Comparison of ENCODE assay signal across 9 cellular contexts in genomic region chr1:160777486-160778089, GRCh38. TPM values are rescaled to one million over a fixed set of nuclear protein-coding genes. Genes with fewer than 3 reads are reported as not detected.
A peak's percentile ranks its signal among the peaks of the same experiment; 100 is the strongest.
DNase-seq lines count a peak whose midpoint lies in the region; ATAC-seq lines count a peak whose summit lies in the region.
"Had no signal": no experiment of that assay in that cellular context is flagged by ENCODE, and none has a peak within 500 bp of the region (broad histone marks: within the 10 kb centered on the region; RNA-seq: fewer than 3 reads in every experiment).

No MANE protein-coding gene starts in this region.

- peak; percentile 52 for ATAC-seq in activated CD8-positive, alpha-beta memory T cell treated with anti-CD3 and anti-CD28 coated beads, Interleukin-2, amount 10 ng/mL, durations not matched to agents 7 days and 5 days
- peak; percentile 76 for ATAC-seq in activated CD8-positive, alpha-beta T cell treated with anti-CD3 and anti-CD28 coated beads, Interleukin-2, amount 10 ng/mL, durations not matched to agents 7 days and 5 days
- ATAC-seq in stimulated activated naive CD8-positive, alpha-beta T cell treated with anti-CD3 and anti-CD28 coated beads, Interleukin-15, amount 100 ng/mL, for 72 hours, result peak; percentile 35
- ATAC-seq in HG03521 (IDR thresholded peaks at IDR 0.05; ENCODE audit: unreplicated experiment), result no peak

- H3K36me3 Mint-ChIP-seq in activated CD8-positive, alpha-beta memory T cell treated with anti-CD3 and anti-CD28 coated beads, Interleukin-2, amount 10 ng/mL, durations not matched to agents 7 days and 5 days, result no peaks in the 10 kb centered on the region
- H3K36me3 Mint-ChIP-seq in activated CD8-positive, alpha-beta T cell treated with anti-CD3 and anti-CD28 coated beads, Interleukin-2, amount 10 ng/mL, durations not matched to agents 7 days and 5 days (ENCODE audit: low read depth), result no peaks in the 10 kb centered on the region
- H3K36me3 Mint-ChIP-seq: activated naive CD4-positive, alpha-beta T cell treated with anti-CD3 and anti-CD28 coated beads, Interleukin-2, amount 50 U/mL, for 72 hours had no signal

- no peaks in the 10 kb centered on the region for H3K9me3 Mint-ChIP-seq in activated CD8-positive, alpha-beta memory T cell treated with anti-CD3 and anti-CD28 coated beads, Interleukin-2, amount 10 ng/mL, durations not matched to agents 7 days and 5 days (ENCODE audit: low read depth)
- no peaks in the 10 kb centered on the region for H3K9me3 Mint-ChIP-seq in activated CD8-positive, alpha-beta T cell treated with anti-CD3 and anti-CD28 coated beads, Interleukin-2, amount 10 ng/mL, durations not matched to agents 7 days and 5 days (ENCODE audit: insufficient read depth)
- no peaks in the 10 kb centered on the region for H3K9me3 Mint-ChIP-seq in stimulated activated naive CD8-positive, alpha-beta T cell treated with anti-CD3 and anti-CD28 coated beads, Interleukin-15, amount 100 ng/mL, for 72 hours
- H3K9me3 Mint-ChIP-seq: activated naive CD4-positive, alpha-beta T cell treated with anti-CD3 and anti-CD28 coated beads, Interleukin-2, amount 50 U/mL, for 72 hours had no signal

- CTCF ChIA-PET in activated CD8-positive, alpha-beta memory T cell treated with anti-CD3 and anti-CD28 coated beads, Interleukin-2, amount 10 ng/mL, durations not matched to agents 7 days and 5 days (lab: Charles Lee), result interaction anchor here (0.5 to 9.1 kb wide), 39 partner anchors 9 to 390 kb away, joined by 3 to 174 read pairs (median 5); partner anchors contain the start of genes CD244, CD48, ITLN1 and ITLN2
- CTCF ChIA-PET in activated CD8-positive, alpha-beta T cell treated with anti-CD3 and anti-CD28 coated beads, Interleukin-2, amount 10 ng/mL, durations not matched to agents 7 days and 5 days (lab: Charles Lee), result interaction anchor here (0.6 to 10.7 kb wide), 39 partner anchors 9 to 320 kb away, joined by 3 to 226 read pairs (median 6); partner anchors contain the start of genes CD48, ITLN2, KLHDC9 and LY9

- peaks cover 28% of the 10 kb centered on the region for H3K4me1 Mint-ChIP-seq in activated CD8-positive, alpha-beta memory T cell treated with anti-CD3 and anti-CD28 coated beads, Interleukin-2, amount 10 ng/mL, durations not matched to agents 7 days and 5 days
- H3K4me1 Mint-ChIP-seq in activated CD8-positive, alpha-beta T cell treated with anti-CD3 and anti-CD28 coated beads, Interleukin-2, amount 10 ng/mL, durations not matched to agents 7 days and 5 days (ENCODE audit: low read depth), result peaks cover 40% of the 10 kb centered on the region
- peaks cover 73% of the 10 kb centered on the region for H3K4me1 Mint-ChIP-seq in stimulated activated naive CD8-positive, alpha-beta T cell treated with anti-CD3 and anti-CD28 coated beads, Interleukin-15, amount 100 ng/mL, for 72 hours

- DNase-seq in activated CD8-positive, alpha-beta memory T cell treated with anti-CD3 and anti-CD28 coated beads, Interleukin-2, amount 10 ng/mL, durations not matched to agents 7 days and 5 days, result peak; percentile 66
- no peak for DNase-seq in activated CD8-positive, alpha-beta memory T cell treated with anti-CD3 and anti-CD28 coated beads for 24 hours
- peak; percentile 20 for DNase-seq in NCI-H2107 (lab: John Stamatoyannopoulos, UW)
- DNase-seq in activated CD8-positive, alpha-beta T cell treated with anti-CD3 and anti-CD28 coated beads, Interleukin-2, amount 10 ng/mL, durations not matched to agents 7 days and 5 days, result peak; percentile 66
- DNase-seq in iPS-NIHi7 (ENCODE audit: extremely low spot score), result peak; percentile 76
- DNase-seq in stimulated activated naive CD8-positive, alpha-beta T cell treated with anti-CD3 and anti-CD28 coated beads, Interleukin-15, amount 100 ng/mL, for 72 hours, result peak in 1 of 2 donors; percentile 47
- DNase-seq in NCI-H446 treated with DMSO at 0.1 percent for 48 hours (lab: John Stamatoyannopoulos, UW), result no peak

- H3K27me3 Mint-ChIP-seq in activated CD8-positive, alpha-beta memory T cell treated with anti-CD3 and anti-CD28 coated beads, Interleukin-2, amount 10 ng/mL, durations not matched to agents 7 days and 5 days, result no peaks in the 10 kb centered on the region
- no peaks in the 10 kb centered on the region for H3K27me3 Mint-ChIP-seq in activated CD8-positive, alpha-beta T cell treated with anti-CD3 and anti-CD28 coated beads, Interleukin-2, amount 10 ng/mL, durations not matched to agents 7 days and 5 days (ENCODE audit: low read depth)
- no peaks in the 10 kb centered on the region for H3K27me3 Mint-ChIP-seq in stimulated activated naive CD8-positive, alpha-beta T cell treated with anti-CD3 and anti-CD28 coated beads, Interleukin-15, amount 100 ng/mL, for 72 hours

- no peak overlapping the region for H3K4me3 Mint-ChIP-seq in activated CD8-positive, alpha-beta memory T cell treated with anti-CD3 and anti-CD28 coated beads, Interleukin-2, amount 10 ng/mL, durations not matched to agents 7 days and 5 days
- no peak overlapping the region for H3K4me3 Mint-ChIP-seq in activated CD8-positive, alpha-beta T cell treated with anti-CD3 and anti-CD28 coated beads, Interleukin-2, amount 10 ng/mL, durations not matched to agents 7 days and 5 days
- no peak overlapping the region for H3K4me3 Mint-ChIP-seq in stimulated activated naive CD8-positive, alpha-beta T cell treated with anti-CD3 and anti-CD28 coated beads, Interleukin-15, amount 100 ng/mL, for 72 hours

- H3K27ac Mint-ChIP-seq in activated CD8-positive, alpha-beta memory T cell treated with anti-CD3 and anti-CD28 coated beads, Interleukin-2, amount 10 ng/mL, durations not matched to agents 7 days and 5 days, result peak overlapping the region; percentile 22
- peak overlapping the region; percentile 26 for H3K27ac Mint-ChIP-seq in activated CD8-positive, alpha-beta T cell treated with anti-CD3 and anti-CD28 coated beads, Interleukin-2, amount 10 ng/mL, durations not matched to agents 7 days and 5 days
- no peak overlapping the region for H3K27ac Mint-ChIP-seq in stimulated activated naive CD8-positive, alpha-beta T cell treated with anti-CD3 and anti-CD28 coated beads, Interleukin-15, amount 100 ng/mL, for 72 hours

- POLR2A ChIA-PET in activated CD8-positive, alpha-beta T cell treated with anti-CD3 and anti-CD28 coated beads, Interleukin-2, amount 10 ng/mL, durations not matched to agents 7 days and 5 days (lab: Charles Lee), result interaction anchor here (0.6 to 1.5 kb wide), 3 partner anchors 19 to 215 kb away, joined by 3 to 4 read pairs (median 4); partner anchors contain the start of gene LY9

RNA-seq across cellular contexts. Expression of gene LY9, which starts 18.4 kb away (rescaled TPM):
- total RNA-seq in activated CD8-positive, alpha-beta memory T cell treated with anti-CD3 and anti-CD28 coated beads, Interleukin-2, amount 10 ng/mL, durations not matched to agents 7 days and 5 days, result 1 to 10 TPM; 1.3 to 8.0 TPM
- total RNA-seq in activated CD8-positive, alpha-beta T cell treated with anti-CD3 and anti-CD28 coated beads, Interleukin-2, amount 10 ng/mL, durations not matched to agents 7 days and 5 days, result 10 to 100 TPM; 24.7 to 24.9 TPM

RNA-seq across cellular contexts. Expression of gene SLAMF7, which starts 38.5 kb away (rescaled TPM):
- 100 to 1,000 TPM; 107 to 126 TPM for total RNA-seq in activated CD8-positive, alpha-beta memory T cell treated with anti-CD3 and anti-CD28 coated beads, Interleukin-2, amount 10 ng/mL, durations not matched to agents 7 days and 5 days
- total RNA-seq in activated CD8-positive, alpha-beta T cell treated with anti-CD3 and anti-CD28 coated beads, Interleukin-2, amount 10 ng/mL, durations not matched to agents 7 days and 5 days, result 100 to 1,000 TPM in 1 of 2 experiments, 10 to 100 TPM in 1; 88.5 to 102 TPM

Comparison
In these comparisons a context has a peak if more than half of its experiments do, and no peak if none do; other contexts are left out.
1. DNase-seq: peak in activated CD8-positive, alpha-beta memory T cell treated with anti-CD3 and anti-CD28 coated beads, Interleukin-2, amount 10 ng/mL, durations not matched to agents 7 days and 5 days (single experiment), NCI-H2107 (single experiment), activated CD8-positive, alpha-beta T cell treated with anti-CD3 and anti-CD28 coated beads, Interleukin-2, amount 10 ng/mL, durations not matched to agents 7 days and 5 days (single experiment) and iPS-NIHi7 (single experiment); none in activated CD8-positive, alpha-beta memory T cell treated with anti-CD3 and anti-CD28 coated beads for 24 hours (single experiment) and NCI-H446 treated with DMSO at 0.1 percent for 48 hours (single experiment).
2. H3K27ac Mint-ChIP-seq: peak in activated CD8-positive, alpha-beta memory T cell treated with anti-CD3 and anti-CD28 coated beads, Interleukin-2, amount 10 ng/mL, durations not matched to agents 7 days and 5 days (single experiment) and activated CD8-positive, alpha-beta T cell treated with anti-CD3 and anti-CD28 coated beads, Interleukin-2, amount 10 ng/mL, durations not matched to agents 7 days and 5 days (single experiment); none in stimulated activated naive CD8-positive, alpha-beta T cell treated with anti-CD3 and anti-CD28 coated beads, Interleukin-15, amount 100 ng/mL, for 72 hours (0 of 2).